ENCODE assay signal across 8 cellular contexts in genomic region chr6:131061041-131061770, GRCh38. TPM values are rescaled to one million over a fixed set of nuclear protein-coding genes. Genes with fewer than 3 reads are reported as not detected.
DNase-seq lines count a peak whose midpoint lies in the region; ATAC-seq and TF ChIP-seq lines count a peak whose summit lies in the region.

No MANE protein-coding gene starts in this region.

- no peak for DNase-seq in MM.1S
- peak; percentile 9 for DNase-seq in neuronal stem cell (ENCODE audit: low spot score)
- DNase-seq in HT-29 (ENCODE audit: low spot score), result no peak
- DNase-seq in activated CD4-positive, alpha-beta T cell treated with anti-CD3 and anti-CD28 coated beads, Interleukin-2, amount 50 U/mL, for 1 hour, result no peak
- DNase-seq in NOMO-1 treated with dmso at 0.1 percent for 144 hours (lab: John Stamatoyannopoulos, UW; ENCODE audit: unreplicated experiment), result no peak
- DNase-seq in activated effector memory CD4-positive, alpha-beta T cell treated with anti-CD3 and anti-CD28 coated beads, Interleukin-2, amount 50 U/mL, for 16 hours, result no peak

- no peaks in the 10 kb centered on the region for H3K9me2 ChIP-seq in MM.1S (replicated peaks; ENCODE audit: insufficient read depth, low read length)

- no peak overlapping the region for H2AK5ac ChIP-seq in neuronal stem cell (ENCODE audit: low read depth, low read length)

- peak; percentile 26 for ATAC-seq in GM19438 (IDR thresholded peaks at IDR 0.05; ENCODE audit: low read depth, unreplicated experiment)

- H3K9ac ChIP-seq in MM.1S (ENCODE audit: low read length), result no peak overlapping the region
- H3K9ac ChIP-seq in duodenal mucosa (ENCODE audit: low read depth in 1 of 2, low read length in 2 of 2), result peak overlapping the region; percentile 4 to 69
- no peak overlapping the region for H3K9ac ChIP-seq in neuronal stem cell (ENCODE audit: low read depth, low read length, poor library complexity)

- H3K4ac ChIP-seq in neuronal stem cell (ENCODE audit: low read length), result no peak overlapping the region

- no peaks in the 10 kb centered on the region for H3K9me3 ChIP-seq in MM.1S (replicated peaks; ENCODE audit: insufficient read depth, low read length)
- peaks cover 0 to 6% of the 10 kb centered on the region in 2 donors for H3K9me3 ChIP-seq in duodenal mucosa (ENCODE audit: control insufficient read depth in 1 of 2, low read length in 2 of 2)
- H3K9me3 ChIP-seq in neuronal stem cell (replicated peaks in 1 of 2; ENCODE audit: control insufficient read depth in 2 of 2, insufficient read depth in 1 of 2, low read depth in 1 of 2, low read length in 2 of 2), result peaks cover 1 to 2% of the 10 kb centered on the region in 2 donors

- TF ChIP-seq CTCF in MM.1S (IDR thresholded peaks at IDR 0.05; ENCODE audit: low read length), result no peak

- H2AFZ ChIP-seq in MM.1S (ENCODE audit: low read length) (no peak overlapping the region), neuronal stem cell (ENCODE audit: low read length) (no peak overlapping the region)

- no peak overlapping the region for H2BK120ac ChIP-seq in neuronal stem cell (ENCODE audit: low read depth, low read length)

- no peaks in the 10 kb centered on the region for H4K20me1 ChIP-seq in MM.1S (ENCODE audit: insufficient read depth, low read length)

- no peak overlapping the region for H4K91ac ChIP-seq in neuronal stem cell (ENCODE audit: low read depth, low read length, poor library complexity)

- no peak overlapping the region for H4K8ac ChIP-seq in neuronal stem cell (ENCODE audit: low read depth, low read length)

- no peak overlapping the region for H2BK5ac ChIP-seq in neuronal stem cell (ENCODE audit: low read length)

- H3K27me3 ChIP-seq in MM.1S (replicated peaks; ENCODE audit: insufficient read depth, low read length) (no peaks in the 10 kb centered on the region), duodenal mucosa (ENCODE audit: control insufficient read depth in 1 of 2, insufficient read depth in 2 of 2, low read length in 2 of 2) (no peaks in the 10 kb centered on the region), neuronal stem cell (ENCODE audit: control insufficient read depth in 3 of 3, insufficient read depth in 3 of 3, low read depth in 1 of 3, low read length in 3 of 3) (peaks cover 0 to 15% (median 0%) of the 10 kb centered on the region in 3 experiments)

- peaks cover 22% of the 10 kb centered on the region; the same call in 1 of the 2 replicates for H3K79me2 ChIP-seq in MM.1S (ENCODE audit: low read length)

- H3K4me2 ChIP-seq in MM.1S (ENCODE audit: low read depth, low read length) (0 out of 2 replicates have a peak overlapping the region, but pooled peaks have one; percentile 0), neuronal stem cell (ENCODE audit: insufficient read depth, low read length, poor library complexity, severe bottlenecking) (peak overlapping the region; percentile 66)

- whole genome bisulfite sequencing in neuronal stem cell (ENCODE audit: extremely low coverage in 2 of 2, insufficient read length in 2 of 2, insufficient replicate concordance in 1 of 2), 2 donors, result no CpG with 5 or more reads among the region's 10 CpGs

- no peak overlapping the region for H3K18ac ChIP-seq in neuronal stem cell (ENCODE audit: low read length)

- H3K79me1 ChIP-seq in neuronal stem cell (ENCODE audit: low read depth, low read length), result peaks cover 2% of the 10 kb centered on the region

- no peak overlapping the region for H2BK15ac ChIP-seq in neuronal stem cell (ENCODE audit: low read length)

- H3K4me3 ChIP-seq in MM.1S (ENCODE audit: low read length), result no peak overlapping the region
- peak overlapping the region; percentile 78 for H3K4me3 ChIP-seq in duodenal mucosa (ENCODE audit: low read depth in 1 of 2, low read length in 2 of 2)
- H3K4me3 ChIP-seq in neuronal stem cell (ENCODE audit: low read length in 2 of 2), result peak overlapping the region in 1 of 2 donors; percentile 78

- no peak overlapping the region for H3K14ac ChIP-seq in neuronal stem cell (ENCODE audit: low read length)

- H3K36me3 ChIP-seq in MM.1S (replicated peaks; ENCODE audit: insufficient read depth, low read length) (no peaks in the 10 kb centered on the region), duodenal mucosa (ENCODE audit: control insufficient read depth in 1 of 2, insufficient read depth in 2 of 2, low read length in 2 of 2) (no peaks in the 10 kb centered on the region), neuronal stem cell (replicated peaks in 1 of 2; ENCODE audit: control insufficient read depth in 2 of 2, insufficient read depth in 2 of 2, low read length in 2 of 2) (peaks cover 0 to 2% of the 10 kb centered on the region in 2 donors)

- peaks cover 4% of the 10 kb centered on the region for H3F3A ChIP-seq in MM.1S (ENCODE audit: insufficient read depth, low read length)

- no peak overlapping the region for H3K23ac ChIP-seq in neuronal stem cell (ENCODE audit: low read depth, low read length, poor library complexity)

- H2BK12ac ChIP-seq in neuronal stem cell (ENCODE audit: low read length), result no peak overlapping the region

- H3K4me1 ChIP-seq in MM.1S (ENCODE audit: low read length), result peaks cover 5% of the 10 kb centered on the region; the same call in 1 of the 2 replicates
- peaks cover 18 to 34% of the 10 kb centered on the region in 2 donors for H3K4me1 ChIP-seq in duodenal mucosa (ENCODE audit: control insufficient read depth in 1 of 2, insufficient read depth in 2 of 2, low read length in 2 of 2)
- H3K4me1 ChIP-seq in neuronal stem cell (ENCODE audit: control insufficient read depth in 2 of 2, insufficient read depth in 1 of 2, low read depth in 1 of 2, low read length in 2 of 2), result peaks cover 6 to 11% of the 10 kb centered on the region in 2 donors

- H3K27ac ChIP-seq in MM.1S (ENCODE audit: low read length), result no peak overlapping the region
- H3K27ac ChIP-seq in duodenal mucosa (ENCODE audit: low read depth, low read length), result no peak overlapping the region
- H3K27ac ChIP-seq in neuronal stem cell (replicated peaks; ENCODE audit: low read length), result no peak overlapping the region

RNA-seq across cellular contexts. Expression of gene EPB41L2, which starts 1.8 kb away (rescaled TPM):
- polyA plus RNA-seq in neuronal stem cell (2013, experiment 1 of 2), result 46.7 TPM
- polyA plus RNA-seq in neuronal stem cell (2013, experiment 2 of 2), result 48.9 TPM
- 1.5 and 9.5 TPM in 2 replicates for total RNA-seq in HT-29 (2014; rRNA removed; shearing (Covaris generic))

Comparison
In these comparisons a context has a peak if more than half of its experiments do, and no peak if none do; other contexts are left out.
1. H3K9ac ChIP-seq: peak in duodenal mucosa (2 of 2); none in MM.1S (single experiment) and neuronal stem cell (single experiment).